ENCODE assay signal across 23 cellular contexts in genomic region chr22:48494256-48494967, GRCh38.
DNase-seq lines count a peak whose midpoint lies in the region; ATAC-seq, FAIRE-seq and TF ChIP-seq lines count a peak whose summit lies in the region.
"Had no signal": no experiment of that assay in that cellular context is flagged by ENCODE, and none has a peak within 500 bp of the region (broad histone marks: within the 10 kb centered on the region; RNA-seq: fewer than 3 reads in every experiment).

No MANE protein-coding gene starts in this region.

- H3K27ac Mint-ChIP-seq in activated CD4-positive, alpha-beta T cell treated with anti-CD3 and anti-CD28 coated beads, Interleukin-2, amount 10 ng/mL, durations not matched to agents 24 days and 14 days = no peak overlapping the region
- H3K27ac Mint-ChIP-seq: GM23338 had no signal

- no peaks in the 10 kb centered on the region for H3K9me3 Mint-ChIP-seq in activated CD4-positive, alpha-beta T cell treated with anti-CD3 and anti-CD28 coated beads, Interleukin-2, amount 10 ng/mL, durations not matched to agents 24 days and 14 days
- H3K9me3 Mint-ChIP-seq: GM23338, IgD-negative memory B cell had no signal

- no peak overlapping the region for H2BK120ac ChIP-seq in trophoblast cell (ENCODE audit: insufficient read depth, low read length, poor library complexity)

- no peak overlapping the region for H3K14ac ChIP-seq in trophoblast cell (ENCODE audit: low read length)

- H3K18ac ChIP-seq in trophoblast cell (ENCODE audit: low read length) = no peak overlapping the region

- H3K36me3 Mint-ChIP-seq in activated CD4-positive, alpha-beta T cell treated with anti-CD3 and anti-CD28 coated beads, Interleukin-2, amount 10 ng/mL, durations not matched to agents 24 days and 14 days (ENCODE audit: low read depth) = no peaks in the 10 kb centered on the region
- H3K36me3 Mint-ChIP-seq: IgD-negative memory B cell had no signal

- H2BK5ac ChIP-seq in trophoblast cell (ENCODE audit: low read depth, low read length, poor library complexity) = no peak overlapping the region

- no peaks in the 10 kb centered on the region for H3K4me1 Mint-ChIP-seq in activated CD4-positive, alpha-beta T cell treated with anti-CD3 and anti-CD28 coated beads, Interleukin-2, amount 10 ng/mL, durations not matched to agents 24 days and 14 days
- H3K4me1 Mint-ChIP-seq: IgD-negative memory B cell had no signal

- DNase-seq in Right ventricle myocardium superior (peak; percentile 7), heart left ventricle (no peak), lower lobe of right lung (peak; percentile 26), sciatic nerve (ENCODE audit: low spot score) (peak; percentile 48), H54 (ENCODE audit: insufficient read length, low spot score) (no peak), trophoblast cell (no peak)
- no peak for DNase-seq in activated CD4-positive, alpha-beta T cell treated with anti-CD3 and anti-CD28 coated beads, Interleukin-2, amount 10 ng/mL, durations not matched to agents 24 days and 14 days
- DNase-seq: AML-193; MV-4-11; NCI-H1105 treated with DMSO at 0.1 percent for 48 hours; NCI-H2029 treated with DMSO at 0.1 percent for 48 hours; NCI-H226; NCI-H510A treated with DMSO at 0.1 percent for 48 hours; NCI-H748 treated with DMSO at 0.1 percent for 48 hours; NK-92 treated with Interleukin-12 subunit alpha and Interleukin-12 subunit beta, amount 100 ng/mL, for 24 hours had no signal

- peaks cover 25% of the 10 kb centered on the region for H3K27me3 Mint-ChIP-seq in activated CD4-positive, alpha-beta T cell treated with anti-CD3 and anti-CD28 coated beads, Interleukin-2, amount 10 ng/mL, durations not matched to agents 24 days and 14 days

- H3K23ac ChIP-seq in trophoblast cell (ENCODE audit: low read length) = no peak overlapping the region

- no peak for FAIRE-seq in H54 (lab: Jason Lieb, UNC)
- FAIRE-seq: G401.6, GM12892 had no signal

- no peak for ATAC-seq in Right ventricle myocardium superior (ENCODE audit: poor library complexity)
- no peak for ATAC-seq in heart left ventricle
- no peak for ATAC-seq in lower lobe of right lung
- ATAC-seq in sciatic nerve = no peak
- ATAC-seq in HG03565 (IDR thresholded peaks at IDR 0.05; ENCODE audit: unreplicated experiment) = no peak
- ATAC-seq: GM23338, HCT116 had no signal

- no peak overlapping the region for H4K12ac ChIP-seq in trophoblast cell (ENCODE audit: low read depth, low read length)

- H3K27me3 ChIP-seq in heart left ventricle = peaks cover 18 to 73% (median 42%) of the 10 kb centered on the region in 9 donors
- H3K27me3 ChIP-seq in lower lobe of right lung (ENCODE audit: low read depth) = peaks cover 24% of the 10 kb centered on the region
- peaks cover 23% of the 10 kb centered on the region for H3K27me3 ChIP-seq in trophoblast cell (ENCODE audit: insufficient read depth, low read length)

- no peak overlapping the region for H4K91ac ChIP-seq in trophoblast cell (ENCODE audit: low read depth, low read length)

- H3K4me3 ChIP-seq in heart left ventricle = no peak overlapping the region
- H3K4me3 ChIP-seq in lower lobe of right lung = no peak overlapping the region
- H3K4me3 ChIP-seq in trophoblast cell (ENCODE audit: low read depth, low read length) = no peak overlapping the region
- H3K4me3 ChIP-seq: GM23338 had no signal

- no peak overlapping the region for H2AK5ac ChIP-seq in trophoblast cell (ENCODE audit: low read length)

- H3K36me3 ChIP-seq in heart left ventricle = no peaks in the 10 kb centered on the region
- H3K36me3 ChIP-seq in lower lobe of right lung = no peaks in the 10 kb centered on the region
- H3K36me3 ChIP-seq in trophoblast cell (ENCODE audit: control insufficient read depth in 1 of 2, insufficient read depth in 2 of 2, low read length in 2 of 2) = no peaks in the 10 kb centered on the region

- WGBS in heart left ventricle, 4 donors = 75 to 82% (median 78%) methylated on average over 21 of the region's 21 CpGs
- WGBS in trophoblast cell (ENCODE audit: extremely low coverage, insufficient coverage, insufficient read length) = no CpG with 5 or more reads among the region's 21 CpGs

- H3K4me3 Mint-ChIP-seq in activated CD4-positive, alpha-beta T cell treated with anti-CD3 and anti-CD28 coated beads, Interleukin-2, amount 10 ng/mL, durations not matched to agents 24 days and 14 days = no peak overlapping the region
- H3K4me3 Mint-ChIP-seq: GM23338, IgD-negative memory B cell had no signal

- no peak overlapping the region for H2AFZ ChIP-seq in trophoblast cell (ENCODE audit: insufficient read depth, low read length, poor library complexity)
- H2AFZ ChIP-seq: GM23338 had no signal

- no peaks in the 10 kb centered on the region for H3K79me2 ChIP-seq in trophoblast cell (ENCODE audit: control insufficient read depth, insufficient read depth, low read length, poor library complexity)

- H2BK12ac ChIP-seq in trophoblast cell (ENCODE audit: low read length) = no peak overlapping the region

- H4K8ac ChIP-seq in trophoblast cell (ENCODE audit: low read depth, low read length) = no peak overlapping the region

- no peak overlapping the region for H3K27ac ChIP-seq in heart left ventricle
- H3K27ac ChIP-seq in lower lobe of right lung = no peak overlapping the region
- no peak overlapping the region for H3K27ac ChIP-seq in trophoblast cell (ENCODE audit: low read depth, low read length)
- H3K27ac ChIP-seq: C4-2B, RWPE1 had no signal

- TF ChIP-seq POLR2A in heart left ventricle (IDR thresholded peaks at IDR 0.05) = no peak
- TF ChIP-seq POLR2A in H54 (IDR thresholded peaks at IDR 0.05; ENCODE audit: low read depth, low read length) = no peak

- no peak overlapping the region for H3K9ac ChIP-seq in trophoblast cell (ENCODE audit: low read length)

- H3K79me1 ChIP-seq in trophoblast cell (ENCODE audit: low read length) = no peaks in the 10 kb centered on the region

- H3K9me3 ChIP-seq in heart left ventricle = no peaks in the 10 kb centered on the region
- no peaks in the 10 kb centered on the region for H3K9me3 ChIP-seq in lower lobe of right lung
- H3K9me3 ChIP-seq in trophoblast cell (ENCODE audit: insufficient read depth, low read depth, low read length) = peaks cover 6% of the 10 kb centered on the region

- TF ChIP-seq CTCF in heart left ventricle (IDR thresholded peaks at IDR 0.05) (no peak), lower lobe of right lung (IDR thresholded peaks at IDR 0.05) (no peak)

- no peak overlapping the region for H3K4ac ChIP-seq in trophoblast cell (ENCODE audit: low read depth, low read length)

- intact Hi-C loops in Right ventricle myocardium superior (cut with DNase I) = loop anchor here (5.0 kb wide), 1 partner anchor 1647 kb away; no protein-coding TSS in a partner anchor
- intact Hi-C loops in heart left ventricle (cut with DNase I) = loop anchor here in 6 of 10 donors (5.0 to 10.0 kb wide), 5 partner anchors 1647 to 1700 kb away; no protein-coding TSS in a partner anchor
- intact Hi-C loops in lower lobe of right lung (cut with DNase I) = no loop called here
- intact Hi-C loops in sciatic nerve (cut with DNase I) = no loop called here
- intact Hi-C loops in activated CD4-positive, alpha-beta T cell treated with anti-CD3 and anti-CD28 coated beads, Interleukin-2, amount 10 ng/mL, durations not matched to agents 24 days and 14 days (cut with micrococcal nuclease) = no loop called here

- no peak overlapping the region for H3K4me2 ChIP-seq in trophoblast cell (ENCODE audit: low read length)
- H3K4me2 ChIP-seq: GM23338 had no signal

- H3K4me1 ChIP-seq in heart left ventricle (peaks cover 0 to 14% (median 4%) of the 10 kb centered on the region in 12 donors), lower lobe of right lung (peaks cover 5% of the 10 kb centered on the region), trophoblast cell (ENCODE audit: control insufficient read depth in 1 of 2, insufficient read depth in 2 of 2, low read length in 2 of 2) (peaks cover 0 to 6% of the 10 kb centered on the region in 2 experiments)

Comparison
In these comparisons a context has a peak if more than half of its experiments do, and no peak if none do; other contexts are left out.
1. DNase-seq: peak in Right ventricle myocardium superior (single experiment), lower lobe of right lung (single experiment) and sciatic nerve (single experiment); none in heart left ventricle (0 of 5), H54 (single experiment), trophoblast cell (0 of 2) and activated CD4-positive, alpha-beta T cell treated with anti-CD3 and anti-CD28 coated beads, Interleukin-2, amount 10 ng/mL, durations not matched to agents 24 days and 14 days (single experiment).
2. intact Hi-C loops: an anchor here in Right ventricle myocardium superior (5.0 kb wide) and heart left ventricle (5.0 to 10.0 kb wide); none called in lower lobe of right lung, sciatic nerve and activated CD4-positive, alpha-beta T cell treated with anti-CD3 and anti-CD28 coated beads, Interleukin-2, amount 10 ng/mL, durations not matched to agents 24 days and 14 days.